Comparison of ENCODE assay signal across 17 cellular contexts in the genomic region with DNA sequence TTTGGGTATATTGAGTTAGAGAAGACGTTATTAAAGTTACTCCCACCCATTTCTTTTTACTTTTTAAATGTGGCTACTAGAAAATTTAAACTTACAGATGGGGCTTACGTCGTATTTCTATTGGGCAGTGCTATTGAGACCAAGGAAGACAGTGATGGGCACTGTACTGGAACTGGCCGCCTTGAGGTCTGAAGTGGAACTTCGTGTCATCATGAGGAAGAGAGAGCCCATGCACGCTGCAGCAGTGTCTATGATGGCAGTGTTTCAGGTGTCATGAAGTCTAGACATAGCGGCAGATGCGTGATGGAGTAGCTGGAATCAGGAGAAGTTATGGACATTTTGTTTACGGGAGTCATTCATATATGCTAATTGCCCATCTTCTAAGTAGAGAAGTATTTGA.
A peak's percentile ranks its signal among the peaks of the same experiment; 100 is the strongest.
DNase-seq lines count a peak whose midpoint lies in the region; ATAC-seq, FAIRE-seq and TF ChIP-seq lines count a peak whose summit lies in the region.
"Had no signal": no experiment of that assay in that cellular context is flagged by ENCODE, and none has a peak within 500 bp of the region (broad histone marks: within the 10 kb centered on the region; RNA-seq: fewer than 3 reads in every experiment).

No MANE protein-coding gene starts in this region.

- H3K36me3 ChIP-seq in Karpas-422 (ENCODE audit: insufficient read depth, low read length), result no peaks in the 10 kb centered on the region
- H3K36me3 ChIP-seq in K562 (ENCODE audit: control insufficient read depth, insufficient read depth, low read length), result no peaks in the 10 kb centered on the region
- H3K36me3 ChIP-seq: BLaER1 treated with 17β-estradiol and CSF1 and Interleukin-3, amounts not matched to agents 10 nM and 100 nM had no signal

- H3K9ac ChIP-seq in Karpas-422 (ENCODE audit: low read length) (no peak overlapping the region), K562 (ENCODE audit: insufficient read depth in 1 of 2, low read depth in 2 of 2, low read length in 2 of 2) (no peak overlapping the region)
- H3K9ac ChIP-seq: BLaER1 treated with 17β-estradiol and CSF1 and Interleukin-3, amounts not matched to agents 10 nM and 100 nM had no signal

- H3K9me1 ChIP-seq in K562 (ENCODE audit: control insufficient read depth, insufficient read depth, low read length), result no peaks in the 10 kb centered on the region

- H3K27me3 Mint-ChIP-seq in progenitor cell of endocrine pancreas, result peaks cover 2% of the 10 kb centered on the region

- peak; percentile 84 for ATAC-seq in K562
- ATAC-seq: Panc1, Right ventricle myocardium inferior had no signal

- FAIRE-seq in K562 (lab: Jason Lieb, UNC), result no peak

- in situ Hi-C loops in K562 (cut with MboI), result no loop called here

- WGBS in K562 (ENCODE audit: insufficient coverage, low coverage, missing lambda C conversion rate), result 0% methylated on average over 9 of the region's 9 CpGs

- H3K4me3 Mint-ChIP-seq in progenitor cell of endocrine pancreas (ENCODE audit: low read depth), result no peak overlapping the region
- H3K4me3 Mint-ChIP-seq: T-helper 2 cell treated with Interferon-gamma antibody and Interleukin-4, amounts not matched to agents 5 μg/mL and 100 μg/mL, for 36 hours had no signal

- no peak overlapping the region for H3K4me3 ChIP-seq in Karpas-422 (ENCODE audit: low read length)
- no peak overlapping the region for H3K4me3 ChIP-seq in K562
- H3K4me3 ChIP-seq: BLaER1 treated with 17β-estradiol and CSF1 and Interleukin-3, amounts not matched to agents 10 nM and 100 nM had no signal

- no peaks in the 10 kb centered on the region for H3K9me3 ChIP-seq in Karpas-422 (ENCODE audit: low read length)
- no peaks in the 10 kb centered on the region for H3K9me3 ChIP-seq in K562 (replicated peaks; ENCODE audit: control insufficient read depth, insufficient read depth, low read depth, low read length)

- H4K20me1 ChIP-seq in Karpas-422 (ENCODE audit: insufficient read depth, low read depth, low read length) (no peaks in the 10 kb centered on the region), K562 (replicated peaks; ENCODE audit: control insufficient read depth, insufficient read depth, low read length) (no peaks in the 10 kb centered on the region)
- H4K20me1 ChIP-seq: BLaER1 treated with 17β-estradiol and CSF1 and Interleukin-3, amounts not matched to agents 10 nM and 100 nM had no signal

- no peak overlapping the region for H3K4me2 ChIP-seq in Karpas-422 (ENCODE audit: low read depth, low read length, poor library complexity, severe bottlenecking)
- no peak overlapping the region for H3K4me2 ChIP-seq in K562 (ENCODE audit: insufficient read depth, low read length)

- CTCF ChIA-PET in K562 (lab: Yijun Ruan, JAX; ENCODE audit: low intra/inter-chr PET ratio), result no interaction called here

- H3K27me3 ChIP-seq in Karpas-422 (ENCODE audit: low read length) (no peaks in the 10 kb centered on the region), K562 (ENCODE audit: control insufficient read depth in 2 of 2, insufficient read depth in 2 of 2, low read length in 2 of 2) (no peaks in the 10 kb centered on the region)
- H3K27me3 ChIP-seq: BLaER1 treated with 17β-estradiol and CSF1 and Interleukin-3, amounts not matched to agents 10 nM and 100 nM had no signal

- intact Hi-C loops in K562 (cut with micrococcal nuclease), result no loop called here

- H3K27ac Mint-ChIP-seq in progenitor cell of endocrine pancreas, result no peak overlapping the region
- H3K27ac Mint-ChIP-seq: T-helper 2 cell treated with Interferon-gamma antibody and Interleukin-4, amounts not matched to agents 5 μg/mL and 100 μg/mL, for 36 hours had no signal

- H3K36me3 Mint-ChIP-seq in progenitor cell of endocrine pancreas (ENCODE audit: insufficient read depth), result no peaks in the 10 kb centered on the region

- H3K9me3 Mint-ChIP-seq in progenitor cell of endocrine pancreas (ENCODE audit: low read depth), result no peaks in the 10 kb centered on the region
- H3K9me3 Mint-ChIP-seq: T-helper 2 cell treated with Interferon-gamma antibody and Interleukin-4, amounts not matched to agents 5 μg/mL and 100 μg/mL, for 36 hours had no signal

- no peak for TF ChIP-seq POLR2A in K562 (conservative IDR thresholded peaks at IDR 0.05)

- peak; percentile 21 for TF ChIP-seq CTCF in GM12873 (IDR thresholded peaks at IDR 0.05; ENCODE audit: insufficient read depth, low read depth, low read length, missing control alignments)
- 0 out of 6 replicates have a peak, but pooled peaks have one; percentile 14 to 22 (median 21) for TF ChIP-seq CTCF in K562 (IDR thresholded peaks at IDR 0.05 in 2 of 3, conservative IDR thresholded peaks at IDR 0.05 in 1 of 3; ENCODE audit: insufficient read depth in 2 of 3, low read depth in 1 of 3, low read length in 3 of 3)
- TF ChIP-seq CTCF in progenitor cell of endocrine pancreas (IDR thresholded peaks at IDR 0.05; ENCODE audit: unreplicated experiment), result peak; percentile 8

- H2AFZ ChIP-seq in Karpas-422 (ENCODE audit: low read length) (no peak overlapping the region), K562 (ENCODE audit: low read depth, low read length) (no peak overlapping the region)

- H3K79me2 ChIP-seq in Karpas-422 (ENCODE audit: low read length) (no peaks in the 10 kb centered on the region), K562 (ENCODE audit: control insufficient read depth, insufficient read depth, low read length) (no peaks in the 10 kb centered on the region)

- peak in 1 of 2 experiments; percentile 22; a peak in 2 of 4 replicates for TF ChIP-seq RAD21 in K562 (CRISPR knock-in tag; conservative IDR thresholded peaks at IDR 0.05 in 1 of 2, IDR thresholded peaks at IDR 0.05 in 1 of 2)

- no TSS peak for BruUV-seq in K562 (replicated peaks; lab: Mats Ljungman, UMichigan)

- POLR2A ChIA-PET in K562 (lab: Yijun Ruan, JAX), result no interaction called here

- H3K9me2 ChIP-seq in Karpas-422 (replicated peaks; ENCODE audit: insufficient read depth, low read length), result no peaks in the 10 kb centered on the region

- no peak overlapping the region for H3K27ac ChIP-seq in Karpas-422 (ENCODE audit: low read length)
- H3K27ac ChIP-seq in K562 (ENCODE audit: extremely low read depth, low read depth, low read length), result no peak overlapping the region
- H3K27ac ChIP-seq: BLaER1 treated with 17β-estradiol and CSF1 and Interleukin-3, amounts not matched to agents 10 nM and 100 nM had no signal

- no peak for TF ChIP-seq EP300 in K562 (IDR thresholded peaks at IDR 0.05; ENCODE audit: low read length)

- peak; percentile 59 for DNase-seq in Karpas-422
- peak; percentile 11 to 33 (median 18) for DNase-seq in K562 (ENCODE audit: extremely low read depth in 1 of 4, low spot score in 3 of 4)
- no peak for DNase-seq in progenitor cell of endocrine pancreas (ENCODE audit: low spot score, unreplicated experiment)
- DNase-seq in SIG-M5 (lab: John Stamatoyannopoulos, UW), result no peak
- DNase-seq in mucosa of gallbladder (ENCODE audit: low spot score), result no peak
- no peak for DNase-seq in activated CD4-positive, CD25-positive, alpha-beta regulatory T cell (lab: John Stamatoyannopoulos, UW)
- DNase-seq: GOT3, NCI-H1092 treated with DMSO at 0.1 percent for 48 hours, NCI-H1694, NCI-H2107, NCI-H345, NCI-H526 treated with DMSO at 0.1 percent for 48 hours had no signal

- no peaks in the 10 kb centered on the region for H3K4me1 ChIP-seq in Karpas-422 (ENCODE audit: low read length)
- H3K4me1 ChIP-seq in K562 (replicated peaks in 1 of 2; ENCODE audit: control insufficient read depth in 2 of 2, insufficient read depth in 2 of 2, low read length in 2 of 2), result no peaks in the 10 kb centered on the region

- peaks cover 4% of the 10 kb centered on the region for H3K4me1 Mint-ChIP-seq in progenitor cell of endocrine pancreas (ENCODE audit: low read depth)

TF ChIP-seq in K562, 482 proteins besides CTCF, POLR2A, EP300 and RAD21:
- TF ChIP-seq ZNF717 (CRISPR knock-in tag; IDR thresholded peaks at IDR 0.05) (no peak), ZBTB8A (IDR thresholded peaks at IDR 0.05; ENCODE audit: partially characterized antibody) (no peak), SAFB (IDR thresholded peaks at IDR 0.05; ENCODE audit: borderline replicate concordance, low read depth, low read length) (no peak), ZSCAN29 (IDR thresholded peaks at IDR 0.05) (no peak), ZNF212 (CRISPR knock-in tag; IDR thresholded peaks at IDR 0.05) (no peak), KDM4B (IDR thresholded peaks at IDR 0.05; ENCODE audit: borderline replicate concordance in 2 of 2, low read depth in 1 of 2) (no peak)
- TF ChIP-seq, protein P1, sequence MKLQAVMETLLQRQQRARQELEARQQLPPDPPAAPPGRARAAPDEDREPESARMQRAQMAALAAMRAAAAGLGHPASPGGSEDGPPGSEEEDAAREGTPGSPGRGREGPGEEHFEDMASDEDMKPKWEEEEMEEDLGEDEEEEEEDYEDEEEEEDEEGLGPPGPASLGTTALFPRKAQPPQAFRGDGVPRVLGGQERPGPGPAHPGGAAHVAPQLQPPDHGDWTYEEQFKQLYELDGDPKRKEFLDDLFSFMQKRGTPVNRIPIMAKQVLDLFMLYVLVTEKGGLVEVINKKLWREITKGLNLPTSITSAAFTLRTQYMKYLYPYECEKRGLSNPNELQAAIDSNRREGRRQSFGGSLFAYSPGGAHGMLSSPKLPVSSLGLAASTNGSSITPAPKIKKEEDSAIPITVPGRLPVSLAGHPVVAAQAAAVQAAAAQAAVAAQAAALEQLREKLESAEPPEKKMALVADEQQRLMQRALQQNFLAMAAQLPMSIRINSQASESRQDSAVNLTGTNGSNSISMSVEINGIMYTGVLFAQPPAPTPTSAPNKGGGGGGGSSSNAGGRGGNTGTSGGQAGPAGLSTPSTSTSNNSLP (IDR thresholded peaks at IDR 0.05; ENCODE audit: borderline replicate concordance, low read depth, low read length), result no peak

Comparison
In these comparisons a context has a peak if more than half of its experiments do, and no peak if none do; other contexts are left out.
1. DNase-seq: peak in Karpas-422 (single experiment) and K562 (4 of 4); none in progenitor cell of endocrine pancreas (single experiment), SIG-M5 (single experiment), mucosa of gallbladder (single experiment) and activated CD4-positive, CD25-positive, alpha-beta regulatory T cell (0 of 4).
2. Peak in every context shown above with its lines, with median percentiles within 50 percentile points of each other: CTCF ChIP-seq.